ENCODE assay signal across 19 cellular contexts in genomic region chr15:70181626-70182255, GRCh38.
"Had no signal": no experiment of that assay in that cellular context is flagged by ENCODE, and none has a peak within 500 bp of the region (broad histone marks: within the 10 kb centered on the region; RNA-seq: fewer than 3 reads in every experiment).

No MANE protein-coding gene starts in this region.

- H3K4me3 Mint-ChIP-seq: activated CD8-positive, alpha-beta T cell treated with anti-CD3 and anti-CD28 coated beads for 36 hours; activated naive CD8-positive, alpha-beta T cell treated with anti-CD3 and anti-CD28 coated beads, Interleukin-2, amount 10 ng/mL, durations not matched to agents 7 days and 5 days; T-cell had no signal

- H3K27ac ChIP-seq: adrenal gland, SK-N-MC had no signal

- H3K36me3 Mint-ChIP-seq: T-cell had no signal

- H3K9me3 Mint-ChIP-seq: activated CD8-positive, alpha-beta T cell treated with anti-CD3 and anti-CD28 coated beads for 36 hours; T-cell had no signal

- DNase-seq: activated CD4-positive, alpha-beta T cell treated with anti-CD3 and anti-CD28 coated beads for 4 hours; activated CD8-positive, alpha-beta memory T cell treated with anti-CD3 and anti-CD28 coated beads, Interleukin-2, amount 50 U/mL, for 48 hours; activated CD8-positive, alpha-beta T cell treated with anti-CD3 and anti-CD28 coated beads for 36 hours; activated naive CD4-positive, alpha-beta T cell treated with anti-CD3 and anti-CD28 coated beads, Interleukin-2, amount 50 U/mL, for 16 hours; activated naive CD8-positive, alpha-beta T cell treated with anti-CD3 and anti-CD28 coated beads, Interleukin-2, amount 10 ng/mL, durations not matched to agents 7 days and 5 days; activated T-cell treated with anti-CD3 and anti-CD28 coated beads, Interleukin-2, amount 50 U/mL, for 1 hour; adrenal gland; anterior cingulate cortex; caudate nucleus; NCI-H1048; NCI-H1930; NCI-H2171; T-cell; T-helper 2 cell; T1000 had no signal

- H3K4me3 ChIP-seq: adrenal gland, SK-N-MC had no signal

- H3K27ac Mint-ChIP-seq: activated CD8-positive, alpha-beta T cell treated with anti-CD3 and anti-CD28 coated beads for 36 hours; activated naive CD8-positive, alpha-beta T cell treated with anti-CD3 and anti-CD28 coated beads, Interleukin-2, amount 10 ng/mL, durations not matched to agents 7 days and 5 days; T-cell had no signal

- H3K36me3 ChIP-seq: adrenal gland had no signal

- H3K4me1 ChIP-seq: adrenal gland had no signal

- ATAC-seq: activated CD4-positive, CD25-positive, alpha-beta regulatory T cell treated with anti-CD3 and anti-CD28 coated beads, Interleukin-2, amount 50 U/mL, for 24 hours; activated CD8-positive, alpha-beta T cell treated with anti-CD3 and anti-CD28 coated beads for 36 hours; Panc1; Right ventricle myocardium inferior; T-cell had no signal

- H3K9me3 ChIP-seq: adrenal gland had no signal

- H3K27me3 ChIP-seq: adrenal gland had no signal
